32 cellular contexts compared by ENCODE assay signal in genomic region chr5:90479611-90480385, GRCh38. TPM values are rescaled to one million over a fixed set of nuclear protein-coding genes. Genes with fewer than 3 reads are reported as not detected.
DNase-seq lines count a peak whose midpoint lies in the region; ATAC-seq, FAIRE-seq and TF ChIP-seq lines count a peak whose summit lies in the region.
"Had no signal": no experiment of that assay in that cellular context is flagged by ENCODE, and none has a peak within 500 bp of the region (broad histone marks: within the 10 kb centered on the region; RNA-seq: fewer than 3 reads in every experiment).

No MANE protein-coding gene starts in this region.

- no peak overlapping the region for H3K4me2 ChIP-seq in K562 (ENCODE audit: insufficient read depth, low read length)
- no peak overlapping the region for H3K4me2 ChIP-seq in mesenchymal stem cell (ENCODE audit: low read length, poor library complexity, severe bottlenecking)
- H3K4me2 ChIP-seq: BLaER1 treated with 17β-estradiol and CSF1 and Interleukin-3, amounts not matched to agents 10 nM and 100 nM had no signal

- H3K79me2 ChIP-seq in K562 (ENCODE audit: control insufficient read depth, insufficient read depth, low read length): peaks cover 58% of the 10 kb centered on the region

- no peaks in the 10 kb centered on the region for H3K9me1 ChIP-seq in K562 (ENCODE audit: control insufficient read depth, insufficient read depth, low read length)

- intact Hi-C loops in K562 (cut with micrococcal nuclease) (loop anchor here (10.0 kb wide), 1 partner anchor 125 kb away; no protein-coding TSS in a partner anchor), right lobe of liver (cut with DNase I) (no loop called here)

- peaks cover 6% of the 10 kb centered on the region for H3K79me1 ChIP-seq in mesenchymal stem cell (replicated peaks; ENCODE audit: low read length, poor library complexity, severe bottlenecking)

- H3K14ac ChIP-seq in mesenchymal stem cell (ENCODE audit: low read length in 2 of 2): no peak overlapping the region

- TF ChIP-seq RAD21 in K562 (CRISPR knock-in tag; conservative IDR thresholded peaks at IDR 0.05 in 1 of 2, IDR thresholded peaks at IDR 0.05 in 1 of 2): no peak

- H3K27me3 Mint-ChIP-seq in HFFc6 (ENCODE audit: insufficient read depth): peaks cover 1% of the 10 kb centered on the region; the same call in 1 of the 2 replicates
- H3K27me3 Mint-ChIP-seq: effector memory CD8-positive, alpha-beta T cell; IgD-negative memory B cell; natural killer cell treated with Interleukin-12 subunit alpha and Interleukin-12 subunit beta and Interleukin-15 and Interleukin-18, amount 100 ng/mL, for 72 hours had no signal

- TF ChIP-seq POLR2A in K562 (conservative IDR thresholded peaks at IDR 0.05) (no peak), right lobe of liver (IDR thresholded peaks at IDR 0.05) (no peak)

- H2AFZ ChIP-seq in K562 (ENCODE audit: low read depth, low read length) (no peak overlapping the region), mesenchymal stem cell (ENCODE audit: low read depth, low read length) (no peak overlapping the region)

- H3K18ac ChIP-seq in mesenchymal stem cell (ENCODE audit: low read depth in 1 of 2, low read length in 2 of 2): no peak overlapping the region

- H3K9me3 ChIP-seq in K562 (replicated peaks; ENCODE audit: control insufficient read depth, insufficient read depth, low read depth, low read length) (no peaks in the 10 kb centered on the region), mesenchymal stem cell (ENCODE audit: control insufficient read depth, low read length) (no peaks in the 10 kb centered on the region), right lobe of liver (no peaks in the 10 kb centered on the region)
- H3K9me3 ChIP-seq: BLaER1 treated with 17β-estradiol and CSF1 and Interleukin-3, amounts not matched to agents 10 nM and 100 nM; esophagus muscularis mucosa; mucosa of descending colon; Peyer's patch; transverse colon had no signal

- peaks cover 54% of the 10 kb centered on the region for H3K4me1 Mint-ChIP-seq in HFFc6 (ENCODE audit: low read depth)

- no peak overlapping the region for H3K4ac ChIP-seq in mesenchymal stem cell (ENCODE audit: low read depth in 1 of 2, low read length in 2 of 2)

- H2BK12ac ChIP-seq in mesenchymal stem cell (ENCODE audit: low read length in 2 of 2): no peak overlapping the region

- H4K8ac ChIP-seq in mesenchymal stem cell (ENCODE audit: low read length): no peak overlapping the region

- no TSS peak for BruUV-seq in K562 (replicated peaks; lab: Mats Ljungman, UMichigan)

- peak; percentile 9 for DNase-seq in AG20443 (ENCODE audit: low spot score)
- peak; percentile 33 for DNase-seq in HFFc6
- DNase-seq in K562 (ENCODE audit: extremely low read depth in 1 of 4, low spot score in 3 of 4): no peak
- DNase-seq in mesenchymal stem cell: peak; percentile 17
- no peak for DNase-seq in brain microvascular endothelial cell
- DNase-seq in RWPE1 (ENCODE audit: low spot score): no peak
- DNase-seq in NCI-H1417 (lab: John Stamatoyannopoulos, UW): no peak
- no peak for DNase-seq in right lobe of liver
- DNase-seq: activated CD4-positive, alpha-beta T cell treated with anti-CD3 and anti-CD28 coated beads, Interleukin-2, amount 50 U/mL, for 1 hour; activated T-cell treated with anti-CD3 and anti-CD28 coated beads, Interleukin-2, amount 50 U/mL, for 4 hours; COR-L47; DMS53; effector memory CD8-positive, alpha-beta T cell; GF-D8; hypothalamus; islet precursor cell; mucosa of descending colon; NCI-H1092 treated with DMSO at 0.1 percent for 48 hours; NCI-H187 treated with DMSO at 0.1 percent for 48 hours; NCI-H2171 treated with DMSO at 0.1 percent for 48 hours; NCI-H510A treated with DMSO at 0.1 percent for 48 hours; Peyer's patch; retina; SIG-M5; stimulated activated CD4-positive, alpha-beta T cell treated with anti-CD3 and anti-CD28 coated beads, Interleukin-2, amount 100 ng/mL, for 24 hours; transverse colon; WERI-Rb-1 had no signal

- no peak for ATAC-seq in K562
- ATAC-seq in right lobe of liver: no peak
- ATAC-seq: activated T-cell treated with anti-CD3 and anti-CD28 coated beads, Interleukin-2, amount 50 U/mL, for 4 hours; effector memory CD8-positive, alpha-beta T cell; mucosa of descending colon; natural killer cell treated with Interleukin-12 subunit alpha and Interleukin-12 subunit beta and Interleukin-15 and Interleukin-18, amount 100 ng/mL, for 72 hours had no signal

- no peak overlapping the region for H2BK15ac ChIP-seq in mesenchymal stem cell (ENCODE audit: low read depth, poor library complexity, severe bottlenecking)

- no peaks in the 10 kb centered on the region for H3K9me3 Mint-ChIP-seq in HFFc6
- H3K9me3 Mint-ChIP-seq: activated T-cell treated with anti-CD3 and anti-CD28 coated beads, Interleukin-2, amount 50 U/mL, for 4 hours; effector memory CD8-positive, alpha-beta T cell; IgD-negative memory B cell; natural killer cell treated with Interleukin-12 subunit alpha and Interleukin-12 subunit beta and Interleukin-15 and Interleukin-18, amount 100 ng/mL, for 72 hours had no signal

- H2BK120ac ChIP-seq in mesenchymal stem cell (ENCODE audit: low read depth, low read length): no peak overlapping the region

- H3K27me3 ChIP-seq in K562 (ENCODE audit: control insufficient read depth in 2 of 2, insufficient read depth in 2 of 2, low read length in 2 of 2): no peaks in the 10 kb centered on the region
- H3K27me3 ChIP-seq in mesenchymal stem cell (ENCODE audit: control insufficient read depth in 1 of 2, insufficient read depth in 1 of 2, low read length in 2 of 2): no peaks in the 10 kb centered on the region
- no peaks in the 10 kb centered on the region for H3K27me3 ChIP-seq in brain microvascular endothelial cell (replicated peaks)
- no peaks in the 10 kb centered on the region for H3K27me3 ChIP-seq in right lobe of liver
- H3K27me3 ChIP-seq: BLaER1 treated with 17β-estradiol and CSF1 and Interleukin-3, amounts not matched to agents 10 nM and 100 nM; esophagus muscularis mucosa; Peyer's patch; transverse colon had no signal

- H3K36me3 Mint-ChIP-seq in HFFc6 (ENCODE audit: low read depth): peaks cover 6% of the 10 kb centered on the region
- H3K36me3 Mint-ChIP-seq: IgD-negative memory B cell; natural killer cell treated with Interleukin-12 subunit alpha and Interleukin-12 subunit beta and Interleukin-15 and Interleukin-18, amount 100 ng/mL, for 72 hours had no signal

- no peak overlapping the region for H2AK5ac ChIP-seq in mesenchymal stem cell (ENCODE audit: low read length, severe bottlenecking)

- TF ChIP-seq EP300 in K562 (IDR thresholded peaks at IDR 0.05; ENCODE audit: low read length): no peak

- H3K27ac ChIP-seq in K562 (ENCODE audit: extremely low read depth, low read depth, low read length) (no peak overlapping the region), mesenchymal stem cell (ENCODE audit: low read length, poor library complexity, severe bottlenecking) (no peak overlapping the region), brain microvascular endothelial cell (no peak overlapping the region), RWPE1 (no peak overlapping the region), right lobe of liver (no peak overlapping the region)
- H3K27ac ChIP-seq: BLaER1 treated with 17β-estradiol and CSF1 and Interleukin-3, amounts not matched to agents 10 nM and 100 nM; coronary artery; esophagus muscularis mucosa; Peyer's patch; transverse colon; WERI-Rb-1 had no signal

- H3K4me3 ChIP-seq in K562 (no peak overlapping the region), mesenchymal stem cell (ENCODE audit: insufficient read depth in 1 of 2, low read depth in 1 of 2, low read length in 2 of 2) (no peak overlapping the region), brain microvascular endothelial cell (ENCODE audit: low read depth, low read length) (no peak overlapping the region), right lobe of liver (no peak overlapping the region)
- H3K4me3 ChIP-seq: BLaER1 treated with 17β-estradiol and CSF1 and Interleukin-3, amounts not matched to agents 10 nM and 100 nM; coronary artery; esophagus muscularis mucosa; mucosa of descending colon; Peyer's patch; transverse colon had no signal

- peak overlapping the region; percentile 75 for H3K27ac Mint-ChIP-seq in HFFc6
- H3K27ac Mint-ChIP-seq: effector memory CD8-positive, alpha-beta T cell; natural killer cell treated with Interleukin-12 subunit alpha and Interleukin-12 subunit beta and Interleukin-15 and Interleukin-18, amount 100 ng/mL, for 72 hours had no signal

- TF ChIP-seq CTCF in HFFc6 (IDR thresholded peaks at IDR 0.05) (no peak), K562 (IDR thresholded peaks at IDR 0.05 in 2 of 3, conservative IDR thresholded peaks at IDR 0.05 in 1 of 3; ENCODE audit: insufficient read depth in 2 of 3, low read depth in 1 of 3, low read length in 3 of 3) (no peak), brain microvascular endothelial cell (IDR thresholded peaks at IDR 0.05; ENCODE audit: low read depth, low read length, missing control alignments) (no peak), RWPE1 (conservative IDR thresholded peaks at IDR 0.05; ENCODE audit: low read depth) (no peak), right lobe of liver (IDR thresholded peaks at IDR 0.05) (no peak)

- H2BK5ac ChIP-seq in mesenchymal stem cell (ENCODE audit: low read depth, low read length, poor library complexity, severe bottlenecking): no peak overlapping the region

- H3K4me3 Mint-ChIP-seq in HFFc6: peak overlapping the region; percentile 11; the same call in 1 of the 2 replicates
- H3K4me3 Mint-ChIP-seq: activated T-cell treated with anti-CD3 and anti-CD28 coated beads, Interleukin-2, amount 50 U/mL, for 4 hours; effector memory CD8-positive, alpha-beta T cell; IgD-negative memory B cell; natural killer cell treated with Interleukin-12 subunit alpha and Interleukin-12 subunit beta and Interleukin-15 and Interleukin-18, amount 100 ng/mL, for 72 hours had no signal

- in situ Hi-C loops in K562 (cut with MboI): no loop called here
- in situ Hi-C loops in brain microvascular endothelial cell (cut with HindIII; ENCODE audit: low pct_ligation_motif_present, low sequenced_read_pairs): no loop called here

- POLR2A ChIA-PET in K562 (lab: Yijun Ruan, JAX) (no interaction called here), RWPE1 (lab: Yijun Ruan, JAX; ENCODE audit: low non-redundant PET) (no interaction called here)

- peaks cover 59% of the 10 kb centered on the region for H3K36me3 ChIP-seq in K562 (ENCODE audit: control insufficient read depth, insufficient read depth, low read length)
- H3K36me3 ChIP-seq in mesenchymal stem cell (ENCODE audit: control insufficient read depth in 1 of 2, insufficient read depth in 2 of 2, low read depth in 1 of 2, low read length in 2 of 2): no peaks in the 10 kb centered on the region
- H3K36me3 ChIP-seq in brain microvascular endothelial cell (replicated peaks): no peaks in the 10 kb centered on the region
- no peaks in the 10 kb centered on the region for H3K36me3 ChIP-seq in right lobe of liver
- H3K36me3 ChIP-seq: esophagus muscularis mucosa, Peyer's patch, transverse colon, WERI-Rb-1 had no signal

- H3K4me1 ChIP-seq in K562 (replicated peaks in 1 of 2; ENCODE audit: control insufficient read depth in 2 of 2, insufficient read depth in 2 of 2, low read length in 2 of 2) (peaks cover 5 to 25% of the 10 kb centered on the region in 2 experiments; a peak in 3 of 5 replicates), mesenchymal stem cell (ENCODE audit: control insufficient read depth, insufficient read depth, low read depth, low read length) (peaks cover 5% of the 10 kb centered on the region), right lobe of liver (peaks cover 0 to 7% (median 0%) of the 10 kb centered on the region in 4 donors)
- H3K4me1 ChIP-seq: Peyer's patch had no signal

- no peak overlapping the region for H4K91ac ChIP-seq in mesenchymal stem cell (ENCODE audit: low read length)

- peak; percentile 11 for FAIRE-seq in K562 (lab: Jason Lieb, UNC)

- H4K20me1 ChIP-seq in K562 (replicated peaks; ENCODE audit: control insufficient read depth, insufficient read depth, low read length): no peaks in the 10 kb centered on the region
- H4K20me1 ChIP-seq: BLaER1 treated with 17β-estradiol and CSF1 and Interleukin-3, amounts not matched to agents 10 nM and 100 nM had no signal

- CTCF ChIA-PET in K562 (lab: Yijun Ruan, JAX; ENCODE audit: low intra/inter-chr PET ratio) (no interaction called here), RWPE1 (lab: Yijun Ruan, JAX) (no interaction called here)

- H3K9ac ChIP-seq in K562 (ENCODE audit: insufficient read depth in 1 of 2, low read depth in 2 of 2, low read length in 2 of 2): no peak overlapping the region
- no peak overlapping the region for H3K9ac ChIP-seq in mesenchymal stem cell (ENCODE audit: low read length)
- H3K9ac ChIP-seq: BLaER1 treated with 17β-estradiol and CSF1 and Interleukin-3, amounts not matched to agents 10 nM and 100 nM had no signal

- H3K23ac ChIP-seq in mesenchymal stem cell (ENCODE audit: low read length in 2 of 2): no peak overlapping the region

RNA-seq across cellular contexts. Expression of gene POLR3G, which starts 5.1 kb away (rescaled TPM):
- total RNA-seq in HFFc6 (2021; fragmentation: NEBNext Ultra II Directional; extraction: Animal tissue kit (Norgen Biotek cat#: 25700)): 10 to 100 TPM in 5 of 6 experiments, 1 to 10 TPM in 1; 6.7 to 17.0 (median 15.3) TPM
- total RNA-seq in K562 (2011; cell fraction: chromatin; rRNA removed; ENCODE audit: low replicate concordance): 8.8 and 27.0 TPM in 2 replicates
- total RNA-seq in K562 (2011; cell fraction: nucleolus; rRNA removed): 3.8 and 4.7 TPM in 2 replicates
- 7.6 and 19.2 TPM in 2 replicates for total RNA-seq in K562 (2011; cell fraction: nucleoplasm; rRNA removed)
- total RNA-seq in K562 (2014; rRNA removed): 37.2 and 39.6 TPM in 2 replicates
- total RNA-seq in K562 (2014; rRNA removed; fragmentation: Illumina TruSeq; extraction: Trizol): 59.0 and 63.8 TPM in 2 replicates
- total RNA-seq in K562 (2015; rRNA removed; fragmentation: Illumina TruSeq; extraction: Trizol): 37.2 and 44.5 TPM in 2 replicates
- total RNA-seq in K562 (2021): 39.0 and 47.4 TPM in 2 replicates
- 33.6 and 54.9 TPM in 2 replicates for polyA plus RNA-seq in K562 (2011; rRNA removed)
- 57.9 and 76.8 TPM in 2 replicates for polyA plus RNA-seq in K562 (2011; cell fraction: cytosol; rRNA removed)
- polyA plus RNA-seq in K562 (2011; cell fraction: nucleus; rRNA removed): 10.7 and 12.5 TPM in 2 replicates
- polyA plus RNA-seq in K562 (2012): 6.6 and 31.1 TPM in 2 replicates
- polyA plus RNA-seq in K562 (2014; fragmentation: Illumina TruSeq; extraction: Trizol): 69.1 and 78.9 TPM in 2 replicates
- polyA plus RNA-seq in K562 (2014; fragmentation: Nextera tagmentation; extraction: Ambion mirVana): 100 to 1,000 TPM in 1 of 2 experiments, 10 to 100 TPM in 1; 95.1 to 111 TPM
- polyA plus RNA-seq in K562 (2014; rRNA removed): 58.0 and 84.6 TPM in 2 replicates
- polyA minus RNA-seq in K562 (2011; rRNA and poly(A)+ RNA removed): 30.9 and 34.2 TPM in 2 replicates
- polyA minus RNA-seq in K562 (2011; cell fraction: cytosol; rRNA and poly(A)+ RNA removed): 17.3 and 21.6 TPM in 2 replicates
- polyA minus RNA-seq in K562 (2011; cell fraction: nucleus; rRNA and poly(A)+ RNA removed): 5.5 and 9.3 TPM in 2 replicates
- polyA plus RNA-seq in mesenchymal stem cell (2013, experiment 1 of 2): 6.6 TPM
- polyA plus RNA-seq in mesenchymal stem cell (2013, experiment 2 of 2): 6.2 TPM
- total RNA-seq in right lobe of liver: 1 to 10 TPM; 1.2 to 7.7 (median 2.0) TPM

RNA-seq across cellular contexts. Expression of gene MBLAC2, which starts 5.2 kb away (rescaled TPM):
- total RNA-seq in HFFc6 (2021; fragmentation: NEBNext Ultra II Directional; extraction: Animal tissue kit (Norgen Biotek cat#: 25700)): 1 to 10 TPM; 5.1 to 6.3 (median 5.6) TPM
- 11.3 and 19.1 TPM in 2 replicates for total RNA-seq in K562 (2011; cell fraction: chromatin; rRNA removed; ENCODE audit: low replicate concordance)
- 13.7 and 15.3 TPM in 2 replicates for total RNA-seq in K562 (2011; cell fraction: nucleolus; rRNA removed)
- total RNA-seq in K562 (2011; cell fraction: nucleoplasm; rRNA removed): 17.3 and 30.1 TPM in 2 replicates
- total RNA-seq in K562 (2014; rRNA removed) (7.6 and 8.2 TPM in 2 replicates), K562 (2014; rRNA removed; fragmentation: Illumina TruSeq; extraction: Trizol) (10.2 and 10.5 TPM in 2 replicates), K562 (2015; rRNA removed; fragmentation: Illumina TruSeq; extraction: Trizol) (9.2 and 10.7 TPM in 2 replicates), K562 (2021) (10.3 and 10.6 TPM in 2 replicates), right lobe of liver (1 to 10 TPM; 2.3 to 5.3 (median 3.9) TPM)
- polyA plus RNA-seq in K562 (2011; rRNA removed) (13.1 and 13.2 TPM in 2 replicates), K562 (2014; fragmentation: Illumina TruSeq; extraction: Trizol) (9.0 and 10.3 TPM in 2 replicates), K562 (2014; fragmentation: Nextera tagmentation; extraction: Ambion mirVana) (1 to 10 TPM; 2.4 to 3.2 TPM), K562 (2014; rRNA removed) (10.4 and 12.4 TPM in 2 replicates)
- polyA plus RNA-seq in K562 (2011; cell fraction: cytosol; rRNA removed): 9.3 and 11.1 TPM in 2 replicates
- 17.6 and 17.7 TPM in 2 replicates for polyA plus RNA-seq in K562 (2011; cell fraction: nucleus; rRNA removed)
- polyA plus RNA-seq in K562 (2012): 6.9 and 7.2 TPM in 2 replicates
- polyA minus RNA-seq in K562 (2011; rRNA and poly(A)+ RNA removed): 13.5 and 15.1 TPM in 2 replicates
- polyA minus RNA-seq in K562 (2011; cell fraction: cytosol; rRNA and poly(A)+ RNA removed): 7.3 and 10.0 TPM in 2 replicates
- 28.5 and 39.2 TPM in 2 replicates for polyA minus RNA-seq in K562 (2011; cell fraction: nucleus; rRNA and poly(A)+ RNA removed)
- polyA plus RNA-seq in mesenchymal stem cell (2013, experiment 1 of 2): 3.5 TPM
- 3.6 TPM for polyA plus RNA-seq in mesenchymal stem cell (2013, experiment 2 of 2)

RNA-seq across cellular contexts. Expression of gene LYSMD3, which starts 49.6 kb away (rescaled TPM):
- 10 to 100 TPM; 28.5 to 34.8 (median 31.6) TPM for total RNA-seq in HFFc6 (2021; fragmentation: NEBNext Ultra II Directional; extraction: Animal tissue kit (Norgen Biotek cat#: 25700))
- 8.0 and 49.3 TPM in 2 replicates for total RNA-seq in K562 (2011; cell fraction: chromatin; rRNA removed; ENCODE audit: low replicate concordance)
- 4.8 and 6.4 TPM in 2 replicates for total RNA-seq in K562 (2011; cell fraction: nucleolus; rRNA removed)
- 15.0 and 31.4 TPM in 2 replicates for total RNA-seq in K562 (2011; cell fraction: nucleoplasm; rRNA removed)
- total RNA-seq in K562 (2014; rRNA removed): 11.7 TPM in 2 replicates
- total RNA-seq in K562 (2014; rRNA removed; fragmentation: Illumina TruSeq; extraction: Trizol): 23.3 and 30.3 TPM in 2 replicates
- 17.5 and 20.7 TPM in 2 replicates for total RNA-seq in K562 (2015; rRNA removed; fragmentation: Illumina TruSeq; extraction: Trizol)
- 21.1 and 21.9 TPM in 2 replicates for total RNA-seq in K562 (2021)
- 35.1 and 42.3 TPM in 2 replicates for polyA plus RNA-seq in K562 (2011; rRNA removed)
- 4.8 and 14.0 TPM in 2 replicates for polyA plus RNA-seq in K562 (2011; cell fraction: cytosol; rRNA removed)
- 8.2 and 12.3 TPM in 2 replicates for polyA plus RNA-seq in K562 (2011; cell fraction: nucleus; rRNA removed)
- polyA plus RNA-seq in K562 (2012): 15.0 and 18.3 TPM in 2 replicates
- polyA plus RNA-seq in K562 (2014; fragmentation: Illumina TruSeq; extraction: Trizol): 21.2 and 25.0 TPM in 2 replicates
- polyA plus RNA-seq in K562 (2014; fragmentation: Nextera tagmentation; extraction: Ambion mirVana): 10 to 100 TPM in 1 of 2 experiments, 1 to 10 TPM in 1; 9.5 to 19.2 TPM
- 16.5 and 17.6 TPM in 2 replicates for polyA plus RNA-seq in K562 (2014; rRNA removed)
- polyA minus RNA-seq in K562 (2011; rRNA and poly(A)+ RNA removed): 61.9 and 70.0 TPM in 2 replicates
- polyA minus RNA-seq in K562 (2011; cell fraction: cytosol; rRNA and poly(A)+ RNA removed): 16.2 and 17.2 TPM in 2 replicates
- 10.4 and 21.7 TPM in 2 replicates for polyA minus RNA-seq in K562 (2011; cell fraction: nucleus; rRNA and poly(A)+ RNA removed)
- polyA plus RNA-seq in mesenchymal stem cell (2013, experiment 1 of 2): 20.8 TPM
- polyA plus RNA-seq in mesenchymal stem cell (2013, experiment 2 of 2): 22.0 TPM
- total RNA-seq in right lobe of liver: 10 to 100 TPM; 11.4 to 16.6 (median 13.3) TPM

Comparison
In these comparisons a context has a peak if more than half of its experiments do, and no peak if none do; other contexts are left out.
1. DNase-seq: peak in AG20443 (single experiment), HFFc6 (single experiment) and mesenchymal stem cell (single experiment); none in K562 (0 of 4), brain microvascular endothelial cell (single experiment), RWPE1 (single experiment), NCI-H1417 (0 of 3) and right lobe of liver (0 of 3).